1 cellular context compared by ENCODE assay signal in the genomic region with DNA sequence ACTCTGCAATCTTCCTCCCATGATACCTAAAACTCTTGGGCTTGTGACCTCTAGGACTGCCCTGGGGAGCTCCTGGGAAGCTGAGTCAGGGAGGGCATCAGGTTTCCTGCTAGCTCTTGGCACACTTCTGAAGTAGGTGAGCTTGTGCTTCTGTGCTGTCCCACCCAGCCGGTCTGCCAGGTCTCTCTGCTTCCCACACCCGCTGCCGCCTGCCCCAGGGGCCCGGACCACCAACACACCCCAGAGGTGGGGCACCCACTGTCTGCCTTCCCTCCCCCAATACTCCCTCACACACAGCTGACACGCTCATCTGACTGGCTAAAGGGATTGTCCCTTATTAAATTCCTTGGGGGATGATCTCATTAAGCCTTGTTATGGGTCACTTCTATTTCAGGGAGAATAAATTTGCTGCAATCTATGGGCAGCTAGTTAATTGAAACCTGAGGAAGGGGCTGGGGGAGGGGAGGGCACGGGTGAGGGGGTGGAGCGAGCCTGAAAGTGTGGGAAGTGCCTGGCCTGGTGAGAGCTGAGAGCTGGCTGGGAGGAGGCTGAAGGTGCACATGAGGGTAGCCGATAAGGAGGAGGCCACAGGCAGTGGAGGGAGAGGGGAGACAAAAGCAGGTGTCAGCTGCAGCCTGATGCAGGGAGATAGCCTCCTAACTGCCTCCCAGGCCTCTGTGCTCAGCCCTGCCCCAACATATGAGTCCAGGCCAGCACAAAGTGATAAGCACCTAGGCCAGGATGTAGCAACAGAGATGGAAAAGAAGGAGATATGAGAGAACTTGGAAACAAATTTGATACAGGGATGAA.
TF ChIP-seq lines count a peak whose summit lies in the region.

No MANE protein-coding gene starts in this region.

TF ChIP-seq in K562, 482 proteins besides CTCF, POLR2A, EP300 and RAD21 (continued from another document and continues in another):
- TF ChIP-seq, protein P1, sequence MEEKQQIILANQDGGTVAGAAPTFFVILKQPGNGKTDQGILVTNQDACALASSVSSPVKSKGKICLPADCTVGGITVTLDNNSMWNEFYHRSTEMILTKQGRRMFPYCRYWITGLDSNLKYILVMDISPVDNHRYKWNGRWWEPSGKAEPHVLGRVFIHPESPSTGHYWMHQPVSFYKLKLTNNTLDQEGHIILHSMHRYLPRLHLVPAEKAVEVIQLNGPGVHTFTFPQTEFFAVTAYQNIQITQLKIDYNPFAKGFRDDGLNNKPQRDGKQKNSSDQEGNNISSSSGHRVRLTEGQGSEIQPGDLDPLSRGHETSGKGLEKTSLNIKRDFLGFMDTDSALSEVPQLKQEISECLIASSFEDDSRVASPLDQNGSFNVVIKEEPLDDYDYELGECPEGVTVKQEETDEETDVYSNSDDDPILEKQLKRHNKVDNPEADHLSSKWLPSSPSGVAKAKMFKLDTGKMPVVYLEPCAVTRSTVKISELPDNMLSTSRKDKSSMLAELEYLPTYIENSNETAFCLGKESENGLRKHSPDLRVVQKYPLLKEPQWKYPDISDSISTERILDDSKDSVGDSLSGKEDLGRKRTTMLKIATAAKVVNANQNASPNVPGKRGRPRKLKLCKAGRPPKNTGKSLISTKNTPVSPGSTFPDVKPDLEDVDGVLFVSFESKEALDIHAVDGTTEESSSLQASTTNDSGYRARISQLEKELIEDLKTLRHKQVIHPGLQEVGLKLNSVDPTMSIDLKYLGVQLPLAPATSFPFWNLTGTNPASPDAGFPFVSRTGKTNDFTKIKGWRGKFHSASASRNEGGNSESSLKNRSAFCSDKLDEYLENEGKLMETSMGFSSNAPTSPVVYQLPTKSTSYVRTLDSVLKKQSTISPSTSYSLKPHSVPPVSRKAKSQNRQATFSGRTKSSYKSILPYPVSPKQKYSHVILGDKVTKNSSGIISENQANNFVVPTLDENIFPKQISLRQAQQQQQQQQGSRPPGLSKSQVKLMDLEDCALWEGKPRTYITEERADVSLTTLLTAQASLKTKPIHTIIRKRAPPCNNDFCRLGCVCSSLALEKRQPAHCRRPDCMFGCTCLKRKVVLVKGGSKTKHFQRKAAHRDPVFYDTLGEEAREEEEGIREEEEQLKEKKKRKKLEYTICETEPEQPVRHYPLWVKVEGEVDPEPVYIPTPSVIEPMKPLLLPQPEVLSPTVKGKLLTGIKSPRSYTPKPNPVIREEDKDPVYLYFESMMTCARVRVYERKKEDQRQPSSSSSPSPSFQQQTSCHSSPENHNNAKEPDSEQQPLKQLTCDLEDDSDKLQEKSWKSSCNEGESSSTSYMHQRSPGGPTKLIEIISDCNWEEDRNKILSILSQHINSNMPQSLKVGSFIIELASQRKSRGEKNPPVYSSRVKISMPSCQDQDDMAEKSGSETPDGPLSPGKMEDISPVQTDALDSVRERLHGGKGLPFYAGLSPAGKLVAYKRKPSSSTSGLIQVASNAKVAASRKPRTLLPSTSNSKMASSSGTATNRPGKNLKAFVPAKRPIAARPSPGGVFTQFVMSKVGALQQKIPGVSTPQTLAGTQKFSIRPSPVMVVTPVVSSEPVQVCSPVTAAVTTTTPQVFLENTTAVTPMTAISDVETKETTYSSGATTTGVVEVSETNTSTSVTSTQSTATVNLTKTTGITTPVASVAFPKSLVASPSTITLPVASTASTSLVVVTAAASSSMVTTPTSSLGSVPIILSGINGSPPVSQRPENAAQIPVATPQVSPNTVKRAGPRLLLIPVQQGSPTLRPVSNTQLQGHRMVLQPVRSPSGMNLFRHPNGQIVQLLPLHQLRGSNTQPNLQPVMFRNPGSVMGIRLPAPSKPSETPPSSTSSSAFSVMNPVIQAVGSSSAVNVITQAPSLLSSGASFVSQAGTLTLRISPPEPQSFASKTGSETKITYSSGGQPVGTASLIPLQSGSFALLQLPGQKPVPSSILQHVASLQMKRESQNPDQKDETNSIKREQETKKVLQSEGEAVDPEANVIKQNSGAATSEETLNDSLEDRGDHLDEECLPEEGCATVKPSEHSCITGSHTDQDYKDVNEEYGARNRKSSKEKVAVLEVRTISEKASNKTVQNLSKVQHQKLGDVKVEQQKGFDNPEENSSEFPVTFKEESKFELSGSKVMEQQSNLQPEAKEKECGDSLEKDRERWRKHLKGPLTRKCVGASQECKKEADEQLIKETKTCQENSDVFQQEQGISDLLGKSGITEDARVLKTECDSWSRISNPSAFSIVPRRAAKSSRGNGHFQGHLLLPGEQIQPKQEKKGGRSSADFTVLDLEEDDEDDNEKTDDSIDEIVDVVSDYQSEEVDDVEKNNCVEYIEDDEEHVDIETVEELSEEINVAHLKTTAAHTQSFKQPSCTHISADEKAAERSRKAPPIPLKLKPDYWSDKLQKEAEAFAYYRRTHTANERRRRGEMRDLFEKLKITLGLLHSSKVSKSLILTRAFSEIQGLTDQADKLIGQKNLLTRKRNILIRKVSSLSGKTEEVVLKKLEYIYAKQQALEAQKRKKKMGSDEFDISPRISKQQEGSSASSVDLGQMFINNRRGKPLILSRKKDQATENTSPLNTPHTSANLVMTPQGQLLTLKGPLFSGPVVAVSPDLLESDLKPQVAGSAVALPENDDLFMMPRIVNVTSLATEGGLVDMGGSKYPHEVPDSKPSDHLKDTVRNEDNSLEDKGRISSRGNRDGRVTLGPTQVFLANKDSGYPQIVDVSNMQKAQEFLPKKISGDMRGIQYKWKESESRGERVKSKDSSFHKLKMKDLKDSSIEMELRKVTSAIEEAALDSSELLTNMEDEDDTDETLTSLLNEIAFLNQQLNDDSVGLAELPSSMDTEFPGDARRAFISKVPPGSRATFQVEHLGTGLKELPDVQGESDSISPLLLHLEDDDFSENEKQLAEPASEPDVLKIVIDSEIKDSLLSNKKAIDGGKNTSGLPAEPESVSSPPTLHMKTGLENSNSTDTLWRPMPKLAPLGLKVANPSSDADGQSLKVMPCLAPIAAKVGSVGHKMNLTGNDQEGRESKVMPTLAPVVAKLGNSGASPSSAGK (IDR thresholded peaks at IDR 0.05) = no peak
- TF ChIP-seq SRSF9 (IDR thresholded peaks at IDR 0.05; ENCODE audit: borderline replicate concordance, low read depth, low read length) (no peak), PCBP2 (IDR thresholded peaks at IDR 0.05; ENCODE audit: low read depth, low read length, poor library complexity, severe bottlenecking) (no peak), ZNF583 (CRISPR knock-in tag; IDR thresholded peaks at IDR 0.05) (peak; percentile 85), TBP (optimal IDR thresholded peaks at IDR 0.05; ENCODE audit: low read depth, low read length) (no peak), ZNF696 (CRISPR knock-in tag; conservative IDR thresholded peaks at IDR 0.05) (no peak), ZNF274 (IDR thresholded peaks at IDR 0.05; ENCODE audit: borderline replicate concordance, low read depth, low read length) (peak; percentile 85), ZNF445 (CRISPR knock-in tag; IDR thresholded peaks at IDR 0.05; ENCODE audit: low read depth) (0 out of 2 replicates have a peak, but pooled peaks have one; percentile 60), ELF2 (CRISPR knock-in tag; IDR thresholded peaks at IDR 0.05) (no peak), ZNF311 (CRISPR knock-in tag; IDR thresholded peaks at IDR 0.05) (peak; percentile 85; the same call in 1 of the 2 replicates), SMAD3 (CRISPR knock-in tag; conservative IDR thresholded peaks at IDR 0.05) (peak; percentile 64; the same call in 1 of the 2 replicates), ZNF76 (CRISPR knock-in tag; IDR thresholded peaks at IDR 0.05; ENCODE audit: borderline replicate concordance) (0 out of 2 replicates have a peak, but pooled peaks have one; percentile 33), NR4A1 (CRISPR knock-in tag; IDR thresholded peaks at IDR 0.05) (peak; percentile 91; the same call in 1 of the 2 replicates), NR4A1 (tag; IDR thresholded peaks at IDR 0.05) (peak; percentile 93), CUX1 (CRISPR knock-in tag; IDR thresholded peaks at IDR 0.05) (0 out of 2 replicates have a peak, but pooled peaks have one; percentile 86), CBFA2T2 (conservative IDR thresholded peaks at IDR 0.05) (peak; percentile 100), EGR1 (conservative IDR thresholded peaks at IDR 0.05) (peak; percentile 72), TAF9B (IDR thresholded peaks at IDR 0.05; ENCODE audit: partially characterized antibody) (peak; percentile 67), JUN (IDR thresholded peaks at IDR 0.05; ENCODE audit: borderline replicate concordance, low read depth, low read length) (peak; percentile 34; the same call in 1 of the 2 replicates), JUN (CRISPR knock-in tag; IDR thresholded peaks at IDR 0.05; ENCODE audit: borderline replicate concordance) (no peak), PHF8 (IDR thresholded peaks at IDR 0.05; ENCODE audit: borderline replicate concordance, low read length) (no peak), ZNF134 (CRISPR knock-in tag; conservative IDR thresholded peaks at IDR 0.05) (peak; percentile 53; the same call in 1 of the 2 replicates), ZBTB17 (CRISPR knock-in tag; IDR thresholded peaks at IDR 0.05) (0 out of 2 replicates have a peak, but pooled peaks have one; percentile 63), BCL6 (CRISPR knock-in tag; IDR thresholded peaks at IDR 0.05) (no peak), ZSCAN29 (IDR thresholded peaks at IDR 0.05) (no peak), CXXC5 (CRISPR knock-in tag; IDR thresholded peaks at IDR 0.05) (peak; percentile 87), SMARCA4 (IDR thresholded peaks at IDR 0.05) (peak; percentile 93), KDM2B (CRISPR knock-in tag; IDR thresholded peaks at IDR 0.05) (no peak), ZNF143 (CRISPR knock-in tag; IDR thresholded peaks at IDR 0.05) (no peak), ZNF197 (CRISPR knock-in tag; IDR thresholded peaks at IDR 0.05; ENCODE audit: low read depth) (0 out of 2 replicates have a peak, but pooled peaks have one; percentile 61), HDAC1 (IDR thresholded peaks at IDR 0.05) (peak in 1 of 2 experiments; percentile 91; a peak in 2 of 4 replicates), TRIM24 (IDR thresholded peaks at IDR 0.05) (peak; percentile 100), HMG20B (CRISPR knock-in tag; IDR thresholded peaks at IDR 0.05) (no peak), FOS (IDR thresholded peaks at IDR 0.05; ENCODE audit: extremely low read depth, insufficient read length) (no peak), DIDO1 (tag; IDR thresholded peaks at IDR 0.05; ENCODE audit: low read depth) (no peak), SMAD4 (CRISPR knock-in tag; conservative IDR thresholded peaks at IDR 0.05) (peak; percentile 99)
- TF ChIP-seq, protein P2, sequence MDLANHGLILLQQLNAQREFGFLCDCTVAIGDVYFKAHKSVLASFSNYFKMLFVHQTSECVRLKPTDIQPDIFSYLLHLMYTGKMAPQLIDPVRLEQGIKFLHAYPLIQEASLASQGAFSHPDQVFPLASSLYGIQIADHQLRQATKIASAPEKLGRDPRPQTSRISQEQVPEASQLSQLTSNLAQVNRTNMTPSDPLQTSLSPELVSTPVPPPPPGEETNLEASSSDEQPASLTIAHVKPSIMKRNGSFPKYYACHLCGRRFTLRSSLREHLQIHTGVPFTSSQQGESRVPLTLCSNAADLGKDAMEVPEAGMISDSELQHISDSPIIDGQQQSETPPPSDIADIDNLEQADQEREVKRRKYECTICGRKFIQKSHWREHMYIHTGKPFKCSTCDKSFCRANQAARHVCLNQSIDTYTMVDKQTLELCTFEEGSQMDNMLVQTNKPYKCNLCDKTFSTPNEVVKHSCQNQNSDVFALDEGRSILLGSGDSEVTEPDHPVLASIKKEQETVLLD (IDR thresholded peaks at IDR 0.05) = no peak; the same call in none of the 2 replicates
- TF ChIP-seq, protein P3, sequence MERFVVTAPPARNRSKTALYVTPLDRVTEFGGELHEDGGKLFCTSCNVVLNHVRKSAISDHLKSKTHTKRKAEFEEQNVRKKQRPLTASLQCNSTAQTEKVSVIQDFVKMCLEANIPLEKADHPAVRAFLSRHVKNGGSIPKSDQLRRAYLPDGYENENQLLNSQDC (CRISPR knock-in tag; IDR thresholded peaks at IDR 0.05) = no peak
- TF ChIP-seq, protein P4, sequence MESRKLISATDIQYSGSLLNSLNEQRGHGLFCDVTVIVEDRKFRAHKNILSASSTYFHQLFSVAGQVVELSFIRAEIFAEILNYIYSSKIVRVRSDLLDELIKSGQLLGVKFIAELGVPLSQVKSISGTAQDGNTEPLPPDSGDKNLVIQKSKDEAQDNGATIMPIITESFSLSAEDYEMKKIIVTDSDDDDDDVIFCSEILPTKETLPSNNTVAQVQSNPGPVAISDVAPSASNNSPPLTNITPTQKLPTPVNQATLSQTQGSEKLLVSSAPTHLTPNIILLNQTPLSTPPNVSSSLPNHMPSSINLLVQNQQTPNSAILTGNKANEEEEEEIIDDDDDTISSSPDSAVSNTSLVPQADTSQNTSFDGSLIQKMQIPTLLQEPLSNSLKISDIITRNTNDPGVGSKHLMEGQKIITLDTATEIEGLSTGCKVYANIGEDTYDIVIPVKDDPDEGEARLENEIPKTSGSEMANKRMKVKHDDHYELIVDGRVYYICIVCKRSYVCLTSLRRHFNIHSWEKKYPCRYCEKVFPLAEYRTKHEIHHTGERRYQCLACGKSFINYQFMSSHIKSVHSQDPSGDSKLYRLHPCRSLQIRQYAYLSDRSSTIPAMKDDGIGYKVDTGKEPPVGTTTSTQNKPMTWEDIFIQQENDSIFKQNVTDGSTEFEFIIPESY (CRISPR knock-in tag; IDR thresholded peaks at IDR 0.05) = 0 out of 2 replicates have a peak, but pooled peaks have one; percentile 26
